1 cellular context compared by ENCODE assay signal in the genomic region with DNA sequence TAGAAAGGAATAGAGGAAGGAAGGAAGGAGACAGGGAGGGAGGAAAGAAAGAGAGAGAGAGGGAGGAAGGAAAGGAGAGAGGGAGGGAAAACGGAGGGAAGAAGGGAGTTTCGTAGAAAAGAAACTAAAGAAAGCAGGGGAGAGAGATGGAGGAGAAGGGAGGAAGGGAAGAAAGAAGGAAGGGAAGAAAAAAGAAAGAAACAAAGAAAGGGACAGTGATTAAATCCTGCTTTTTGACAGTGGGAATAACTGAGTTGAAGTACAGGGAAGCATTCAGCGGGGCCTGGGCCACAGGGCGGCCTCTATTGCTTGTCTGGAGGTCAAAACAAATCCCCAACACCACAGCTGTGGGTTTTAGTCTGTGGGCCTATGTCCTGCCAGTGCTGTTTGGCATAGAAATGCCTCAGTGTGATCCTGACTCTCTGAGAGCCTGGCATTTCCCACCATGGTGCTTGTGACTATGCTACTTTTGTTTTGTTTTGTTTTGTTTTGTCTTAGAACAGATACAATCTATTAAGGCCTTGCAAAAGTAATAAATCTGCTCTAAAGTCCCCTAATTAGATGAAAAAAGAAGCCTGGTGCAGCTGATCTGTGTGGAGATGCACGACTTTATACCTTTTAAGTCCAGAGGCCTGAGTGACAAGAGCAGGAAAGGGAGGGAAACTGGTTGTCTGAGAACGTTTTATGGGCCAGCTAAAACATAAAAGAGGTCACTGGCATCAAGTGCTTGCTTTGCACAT.
TF ChIP-seq lines count a peak whose summit lies in the region.

No MANE protein-coding gene starts in this region.

TF ChIP-seq in SK-N-SH, 30 proteins besides CTCF, POLR2A, EP300 and RAD21 (continued from another document):
- TF ChIP-seq, protein P1, sequence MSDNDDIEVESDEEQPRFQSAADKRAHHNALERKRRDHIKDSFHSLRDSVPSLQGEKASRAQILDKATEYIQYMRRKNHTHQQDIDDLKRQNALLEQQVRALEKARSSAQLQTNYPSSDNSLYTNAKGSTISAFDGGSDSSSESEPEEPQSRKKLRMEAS (IDR thresholded peaks at IDR 0.05; ENCODE audit: low read depth), result no peak
- TF ChIP-seq EZH2phosphoT487 (IDR thresholded peaks at IDR 0.05; ENCODE audit: borderline replicate concordance, low read depth), result no peak
